Comparison of ENCODE assay signal across 22 cellular contexts in genomic region chr5:135137146-135137915, GRCh38.
"Had no signal": no experiment of that assay in that cellular context is flagged by ENCODE, and none has a peak within 500 bp of the region (broad histone marks: within the 10 kb centered on the region; RNA-seq: fewer than 3 reads in every experiment).

No MANE protein-coding gene starts in this region.

- H3K27ac ChIP-seq: ascending aorta, body of pancreas, KMS-11 had no signal

- H3K9ac ChIP-seq: KMS-11 had no signal

- H3K4me1 ChIP-seq: ascending aorta, body of pancreas had no signal

- DNase-seq: activated CD4-positive, alpha-beta T cell treated with anti-CD3 and anti-CD28 coated beads, Interleukin-2, amount 10 ng/mL, durations not matched to agents 24 days and 14 days; activated CD4-positive, alpha-beta T cell treated with anti-CD3 and anti-CD28 coated beads, Interleukin-2, amount 50 U/mL, for 48 hours; activated CD8-positive, alpha-beta memory T cell treated with anti-CD3 and anti-CD28 coated beads, Interleukin-2, amount 10 ng/mL, durations not matched to agents 7 days and 5 days; activated effector memory CD4-positive, alpha-beta T cell treated with Interleukin-2 at 50 U/mL for 16 hours; activated naive CD4-positive, alpha-beta T cell; activated T-cell treated with anti-CD3 and anti-CD28 coated beads, Interleukin-2, amount 50 U/mL, for 24 hours; amniotic stem cell; body of pancreas; NCI-H1092 treated with DMSO at 0.1 percent for 48 hours; NCI-H1417 treated with DMSO at 0.1 percent for 48 hours; NCI-H2029 treated with DMSO at 0.1 percent for 48 hours; NCI-H345; NCI-H510A; NCI-H526 treated with DMSO at 0.1 percent for 48 hours; NCI-H82; Peyer's patch; SHP77 treated with DMSO at 0.1 percent for 48 hours; T-helper 17 cell; T-helper 9 cell had no signal

- H3K36me3 ChIP-seq: ascending aorta, Peyer's patch had no signal

- H3K27me3 ChIP-seq: ascending aorta, body of pancreas, Peyer's patch had no signal

- H3K4me2 ChIP-seq: KMS-11 had no signal

- H3K4me3 ChIP-seq: ascending aorta, body of pancreas, Peyer's patch had no signal

- ATAC-seq: activated CD8-positive, alpha-beta memory T cell treated with anti-CD3 and anti-CD28 coated beads, Interleukin-2, amount 10 ng/mL, durations not matched to agents 7 days and 5 days; body of pancreas; T-helper 17 cell; WTC11 had no signal

- H3K9me3 ChIP-seq: ascending aorta, body of pancreas, Peyer's patch had no signal
